Comparison of ENCODE assay signal across 11 cellular contexts in genomic region chr4:25915359-25915716, GRCh38. TPM values are rescaled to one million over a fixed set of nuclear protein-coding genes. Genes with fewer than 3 reads are reported as not detected.
A peak's percentile ranks its signal among the peaks of the same experiment; 100 is the strongest.
DNase-seq lines count a peak whose midpoint lies in the region; ATAC-seq and TF ChIP-seq lines count a peak whose summit lies in the region.
"Had no signal": no experiment of that assay in that cellular context is flagged by ENCODE, and none has a peak within 500 bp of the region (broad histone marks: within the 10 kb centered on the region; RNA-seq: fewer than 3 reads in every experiment).

No MANE protein-coding gene starts in this region.

- peak overlapping the region in 6 of 7 donors; percentile 79 to 98 (median 94) for H3K4me3 Mint-ChIP-seq in CD8-positive, alpha-beta memory T cell
- H3K4me3 Mint-ChIP-seq in IgD-negative memory B cell (peak overlapping the region in 1 of 4 donors; percentile 95), nephron progenitor cell (peak overlapping the region; percentile 92)

- ATAC-seq in body of pancreas: no peak
- no peak for ATAC-seq in HG03175 (IDR thresholded peaks at IDR 0.05; ENCODE audit: unreplicated experiment)
- no peak for ATAC-seq in GM21737 (IDR thresholded peaks at IDR 0.05; ENCODE audit: unreplicated experiment)

- CTCF ChIA-PET in CD8-positive, alpha-beta memory T cell (lab: Charles Lee): interaction anchor here (3.4 kb wide), 1 partner anchor 61 kb away, joined by 11 read pairs; no protein-coding TSS in a partner anchor

- no peak for TF ChIP-seq CTCF in body of pancreas (IDR thresholded peaks at IDR 0.05)
- no peak for TF ChIP-seq CTCF in nephron progenitor cell (IDR thresholded peaks at IDR 0.05)

- H3K27ac Mint-ChIP-seq in CD8-positive, alpha-beta memory T cell: peak overlapping the region in 6 of 8 donors; percentile 12 to 96 (median 58)
- H3K27ac Mint-ChIP-seq in IgD-negative memory B cell (peak overlapping the region; percentile 73 to 99 (median 98)), nephron progenitor cell (no peak overlapping the region)

- no peaks in the 10 kb centered on the region for H3K36me3 ChIP-seq in CD8-positive, alpha-beta memory T cell (ENCODE audit: insufficient read depth, low read length)
- no peaks in the 10 kb centered on the region for H3K36me3 ChIP-seq in body of pancreas (replicated peaks in 1 of 2; ENCODE audit: insufficient read depth in 1 of 2, low read depth in 2 of 2)

- POLR2A ChIA-PET in CD8-positive, alpha-beta memory T cell (lab: Charles Lee): no interaction called here

- H3K27me3 Mint-ChIP-seq in CD8-positive, alpha-beta memory T cell: no peaks in the 10 kb centered on the region
- no peaks in the 10 kb centered on the region for H3K27me3 Mint-ChIP-seq in IgD-negative memory B cell
- H3K27me3 Mint-ChIP-seq in nephron progenitor cell (ENCODE audit: low read depth, poor library complexity): peaks cover 12% of the 10 kb centered on the region

- no peaks in the 10 kb centered on the region for H3K9me3 Mint-ChIP-seq in CD8-positive, alpha-beta memory T cell
- H3K9me3 Mint-ChIP-seq in IgD-negative memory B cell (no peaks in the 10 kb centered on the region), nephron progenitor cell (no peaks in the 10 kb centered on the region)

- H3K4me3 ChIP-seq in CD8-positive, alpha-beta memory T cell (ENCODE audit: low read length): peak overlapping the region; percentile 84
- H3K4me3 ChIP-seq in body of pancreas: no peak overlapping the region

- DNase-seq in CD8-positive, alpha-beta memory T cell: no peak
- peak in 1 of 4 donors; percentile 27 for DNase-seq in body of pancreas
- no peak for DNase-seq in nephron progenitor cell
- no peak for DNase-seq in occipital lobe (lab: John Stamatoyannopoulos, UW)
- no peak for DNase-seq in NCI-H1694 (lab: John Stamatoyannopoulos, UW)
- DNase-seq: activated effector memory CD4-positive, alpha-beta T cell treated with Interleukin-2 at 50 U/mL for 16 hours; NK-92 treated with Interleukin-12 subunit alpha and Interleukin-12 subunit beta, amount 100 ng/mL, for 24 hours; stimulated activated CD4-positive, alpha-beta T cell treated with anti-CD3 and anti-CD28 coated beads, Interleukin-4, amount 100 ng/mL, for 1 hour had no signal

- WGBS in body of pancreas, 2 donors: 65 to 78% methylated on average over 12 of the region's 12 CpGs

- no peaks in the 10 kb centered on the region for H3K27me3 ChIP-seq in CD8-positive, alpha-beta memory T cell (ENCODE audit: insufficient read depth, low read length, poor library complexity, severe bottlenecking)
- H3K27me3 ChIP-seq in body of pancreas: no peaks in the 10 kb centered on the region

- no peak for TF ChIP-seq POLR2A in body of pancreas (IDR thresholded peaks at IDR 0.05)

- peaks cover 18 to 30% (median 24%) of the 10 kb centered on the region in 3 donors for H3K4me1 Mint-ChIP-seq in CD8-positive, alpha-beta memory T cell
- H3K4me1 Mint-ChIP-seq in IgD-negative memory B cell (peaks cover 21 to 30% (median 30%) of the 10 kb centered on the region in 3 donors), nephron progenitor cell (peaks cover 34% of the 10 kb centered on the region)

- no peaks in the 10 kb centered on the region for H3K9me3 ChIP-seq in CD8-positive, alpha-beta memory T cell (ENCODE audit: low read length)
- H3K9me3 ChIP-seq in body of pancreas: no peaks in the 10 kb centered on the region

- peaks cover 19% of the 10 kb centered on the region for H3K4me1 ChIP-seq in CD8-positive, alpha-beta memory T cell (ENCODE audit: insufficient read depth, low read length)
- peaks cover 18% of the 10 kb centered on the region for H3K4me1 ChIP-seq in body of pancreas

- peaks cover 0 to 12% (median 0%) of the 10 kb centered on the region in 3 donors for H3K36me3 Mint-ChIP-seq in CD8-positive, alpha-beta memory T cell
- peaks cover 7% of the 10 kb centered on the region for H3K36me3 Mint-ChIP-seq in IgD-negative memory B cell
- peaks cover 20% of the 10 kb centered on the region for H3K36me3 Mint-ChIP-seq in nephron progenitor cell (ENCODE audit: low read depth)

- peak overlapping the region; percentile 92 for H3K27ac ChIP-seq in CD8-positive, alpha-beta memory T cell (ENCODE audit: low read depth, low read length)
- peak overlapping the region in 3 of 4 donors; percentile 86 to 96 (median 95) for H3K27ac ChIP-seq in body of pancreas

- intact Hi-C loops in body of pancreas (cut with DNase I): no loop called here

RNA-seq across cellular contexts. Expression of gene SMIM20, which starts 1.3 kb away (rescaled TPM):
- 10 to 100 TPM; 25.1 to 28.5 TPM for total RNA-seq in CD8-positive, alpha-beta memory T cell
- polyA plus RNA-seq in CD8-positive, alpha-beta memory T cell: 47.3 TPM
- polyA plus RNA-seq in IgD-negative memory B cell: 65.3 TPM
- total RNA-seq in body of pancreas (10 to 100 TPM in 1 of 2 donors, under 1 TPM in 1; 0.99 to 21.5 TPM), occipital lobe (15.6 TPM)

RNA-seq across cellular contexts. Expression of gene SEL1L3, which starts 52.5 kb away (rescaled TPM):
- 10 to 100 TPM; 36.4 to 46.2 TPM for total RNA-seq in CD8-positive, alpha-beta memory T cell
- 63.7 TPM for polyA plus RNA-seq in CD8-positive, alpha-beta memory T cell
- polyA plus RNA-seq in IgD-negative memory B cell: 174 TPM
- total RNA-seq in body of pancreas (10 to 100 TPM; 32.3 to 64.1 TPM), occipital lobe (92.3 TPM)
